Comparison of ENCODE assay signal across 8 cellular contexts in the genomic region with DNA sequence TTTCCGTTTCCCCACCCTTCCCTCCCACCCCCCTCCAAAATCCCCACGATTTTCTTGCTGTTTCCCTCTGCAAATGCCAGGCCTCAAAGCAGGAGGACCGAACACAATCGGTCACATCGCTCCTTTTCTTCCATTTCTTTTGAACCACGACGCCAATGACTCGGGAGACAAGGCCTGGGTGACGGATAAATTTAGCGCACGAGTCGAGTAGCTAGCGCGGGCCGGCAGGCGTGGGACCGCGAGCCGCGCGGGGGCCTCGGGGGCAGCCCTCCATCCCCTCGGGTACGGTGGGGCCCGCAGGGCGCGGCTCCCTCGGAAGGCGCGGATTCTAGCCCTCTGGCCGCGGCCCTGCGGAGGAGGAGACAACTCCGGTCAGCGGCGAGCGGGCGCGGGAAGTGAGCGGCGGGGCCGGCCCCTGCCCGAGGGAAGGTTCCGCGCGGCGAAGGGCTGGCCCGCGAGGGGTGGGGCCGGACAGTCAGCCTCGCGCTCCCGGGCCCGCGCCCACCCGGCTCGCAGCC. TPM values are rescaled to one million over a fixed set of nuclear protein-coding genes. Genes with fewer than 3 reads are reported as not detected.
A peak's percentile ranks its signal among the peaks of the same experiment; 100 is the strongest.
DNase-seq lines count a peak whose midpoint lies in the region; ATAC-seq, FAIRE-seq and TF ChIP-seq lines count a peak whose summit lies in the region.

No MANE protein-coding gene starts in this region.

- TF ChIP-seq POLR2A in H1 (IDR thresholded peaks at IDR 0.05; ENCODE audit: control extremely low read depth in 1 of 2, low read depth in 2 of 2, low read length in 2 of 2), result no peak

- ATAC-seq in CD8-positive, alpha-beta T cell, result no peak
- peak; percentile 21 for ATAC-seq in GM23338
- peak; percentile 18; the same call in 2 of the 3 replicates for ATAC-seq in RWPE2 (ENCODE audit: low read depth)

- no peaks in the 10 kb centered on the region for H3K36me3 ChIP-seq in CD8-positive, alpha-beta T cell (ENCODE audit: insufficient read depth, low read length)
- no peaks in the 10 kb centered on the region for H3K36me3 ChIP-seq in GM23338 (ENCODE audit: insufficient read depth)
- H3K36me3 ChIP-seq in RWPE2 (ENCODE audit: low read depth), result peaks cover 30% of the 10 kb centered on the region
- H3K36me3 ChIP-seq in H1 (ENCODE audit: control insufficient read depth in 2 of 4, insufficient read depth in 4 of 4, low read length in 3 of 4), result no peaks in the 10 kb centered on the region; a peak in 2 of 8 replicates

- peaks cover 14% of the 10 kb centered on the region for H3K23me2 ChIP-seq in H1 (ENCODE audit: low read depth, low read length)

- peak overlapping the region; percentile 36; the same call in 1 of the 2 replicates for H3K18ac ChIP-seq in H1 (ENCODE audit: extremely low read depth, low read length)

- no peak overlapping the region for H3K4ac ChIP-seq in H1 (replicated peaks; ENCODE audit: insufficient read length, low read depth, low read length)

- peak overlapping the region; percentile 84; the same call in 1 of the 2 replicates for H4K8ac ChIP-seq in H1 (ENCODE audit: extremely low read depth, insufficient read depth, low read length)

- no peak overlapping the region for H2AK5ac ChIP-seq in H1 (ENCODE audit: low read depth, low read length)

- POLR2A ChIA-PET in CD8-positive, alpha-beta T cell (lab: Charles Lee), result interaction anchor here (1.2 to 1.8 kb wide), 2 partner anchors 19 to 29 kb away, joined by 3 to 11 read pairs; partner anchors contain the start of gene TOMM22
- POLR2A ChIA-PET in H1 (lab: Charles Lee; ENCODE audit: partially characterized antibody), result interaction anchor here (0.8 to 13.1 kb wide), 4 partner anchors 8 to 17 kb away, joined by 3 to 123 read pairs (median 6); partner anchors contain the start of gene TOMM22

- H3K79me2 ChIP-seq in GM23338 (replicated peaks; ENCODE audit: insufficient read depth) (peaks cover 44% of the 10 kb centered on the region), H1 (ENCODE audit: control insufficient read depth in 1 of 2, insufficient read depth in 2 of 2, low read length in 2 of 2) (peaks cover 0 to 31% of the 10 kb centered on the region in 2 experiments; a peak in 2 of 4 replicates)

- H3K4me2 ChIP-seq in GM23338, result peak overlapping the region; percentile 95
- peak overlapping the region; percentile 81 to 96 for H3K4me2 ChIP-seq in H1 (ENCODE audit: insufficient read depth in 1 of 2, low read depth in 2 of 2, low read length in 2 of 2)

- H3K9me2 ChIP-seq in GM23338 (ENCODE audit: insufficient read depth), result no peaks in the 10 kb centered on the region

- H3K9ac ChIP-seq in H1 (replicated peaks in 1 of 4; ENCODE audit: extremely low read depth in 1 of 4, low read depth in 3 of 4, low read length in 3 of 4), result peak overlapping the region; percentile 90 to 94 (median 90)

- peaks cover 4% of the 10 kb centered on the region; the same call in 1 of the 2 replicates for H3F3A ChIP-seq in GM23338 (replicated peaks; ENCODE audit: low read depth)

- DNase-seq in CD8-positive, alpha-beta T cell, result peak in 1 of 7 experiments; percentile 29
- DNase-seq in GM23338 (ENCODE audit: low spot score) (peak; percentile 74), RWPE2 (ENCODE audit: low spot score) (no peak), H1 (ENCODE audit: low read depth in 1 of 2, low spot score in 2 of 2) (no peak), ureter (ENCODE audit: low spot score) (peak; percentile 65), dermis blood vessel endothelial cell (no peak)
- DNase-seq in stimulated activated CD4-positive, alpha-beta T cell treated with anti-CD3 and anti-CD28 coated beads, Interleukin-4, amount 100 ng/mL, for 4 hours, result no peak

- no peaks in the 10 kb centered on the region for H3K27me3 ChIP-seq in CD8-positive, alpha-beta T cell (ENCODE audit: insufficient read depth, low read length)
- H3K27me3 ChIP-seq in GM23338 (ENCODE audit: insufficient read depth) (no peaks in the 10 kb centered on the region), RWPE2 (ENCODE audit: insufficient read depth, poor library complexity, severe bottlenecking) (no peaks in the 10 kb centered on the region), H1 (replicated peaks in 1 of 4; ENCODE audit: control insufficient read depth in 3 of 4, extremely low read depth in 1 of 4, insufficient read depth in 3 of 4, low read length in 3 of 4) (no peaks in the 10 kb centered on the region), mononuclear cell (ENCODE audit: insufficient read depth, low read length) (no peaks in the 10 kb centered on the region)

- CTCF ChIA-PET in CD8-positive, alpha-beta T cell (lab: Charles Lee), result no interaction called here
- CTCF ChIA-PET in H1 (lab: Charles Lee; ENCODE audit: partially characterized antibody), result interaction anchor here (0.5 to 1.5 kb wide), 3 partner anchors 19 to 274 kb away, joined by 3 to 11 read pairs (median 3); partner anchors contain the start of gene TOMM22

- H3K79me1 ChIP-seq in H1 (ENCODE audit: low read depth, low read length), result peaks cover 2% of the 10 kb centered on the region; the same call in 1 of the 2 replicates

- H3K27ac Mint-ChIP-seq in CD8-positive, alpha-beta T cell, result peak overlapping the region; percentile 100
- peak overlapping the region; percentile 89 for H3K27ac Mint-ChIP-seq in GM23338

- peak overlapping the region; percentile 96 for H3K27ac ChIP-seq in CD8-positive, alpha-beta T cell (ENCODE audit: low read depth, low read length)
- no peak overlapping the region for H3K27ac ChIP-seq in GM23338 (ENCODE audit: low read depth)
- H3K27ac ChIP-seq in RWPE2 (ENCODE audit: poor library complexity, severe bottlenecking), result peak overlapping the region; percentile 75
- peak overlapping the region; percentile 97 for H3K27ac ChIP-seq in H1 (ENCODE audit: low read depth, low read length)

- WGBS in H1 (ENCODE audit: extremely low coverage in 1 of 2, insufficient coverage in 1 of 2, insufficient read length in 1 of 2, insufficient replicate concordance in 2 of 2, low coverage in 1 of 2, low lambda C conversion rate in 2 of 2, missing lambda C conversion rate in 1 of 2), 2 experiments, result 2% methylated on average over 42 of the region's 57 CpGs; no CpG with 5 or more reads in 1 of the 2 experiments

- H3K14ac ChIP-seq in H1 (ENCODE audit: insufficient read length), result no peak overlapping the region

- 0 out of 2 replicates have a peak overlapping the region, but pooled peaks have one; percentile 68 for H2BK15ac ChIP-seq in H1 (ENCODE audit: low read length)

- no peak overlapping the region for H3K56ac ChIP-seq in H1 (replicated peaks; ENCODE audit: insufficient read length, low read depth, low read length)

- H4K20me1 ChIP-seq in GM23338 (replicated peaks; ENCODE audit: insufficient read depth), result peaks cover 13% of the 10 kb centered on the region
- H4K20me1 ChIP-seq in H1 (replicated peaks in 1 of 2; ENCODE audit: control insufficient read depth in 1 of 2, insufficient read depth in 2 of 2, low read length in 2 of 2), result peaks cover 0 to 3% of the 10 kb centered on the region in 2 experiments

- H3K9me3 ChIP-seq in CD8-positive, alpha-beta T cell (ENCODE audit: low read length), result no peaks in the 10 kb centered on the region
- H3K9me3 ChIP-seq in RWPE2 (ENCODE audit: severe bottlenecking) (no peaks in the 10 kb centered on the region), H1 (ENCODE audit: insufficient read depth in 2 of 2, low read depth in 1 of 2, low read length in 1 of 2) (no peaks in the 10 kb centered on the region), mononuclear cell (ENCODE audit: low read depth, low read length) (no peaks in the 10 kb centered on the region)

- H3K4me1 Mint-ChIP-seq in CD8-positive, alpha-beta T cell (ENCODE audit: low read depth), result peaks cover 69% of the 10 kb centered on the region
- peaks cover 41% of the 10 kb centered on the region for H3K4me1 Mint-ChIP-seq in GM23338

- TF ChIP-seq EP300 in H1 (IDR thresholded peaks at IDR 0.05; ENCODE audit: borderline replicate concordance in 1 of 2, low read depth in 2 of 2, low read length in 2 of 2), result no peak

- peak overlapping the region; percentile 89 for H3K4me3 ChIP-seq in CD8-positive, alpha-beta T cell (ENCODE audit: low read depth, low read length)
- peak overlapping the region; percentile 97 for H3K4me3 ChIP-seq in GM23338
- H3K4me3 ChIP-seq in RWPE2 (ENCODE audit: severe bottlenecking), result peak overlapping the region; percentile 79
- peak overlapping the region; percentile 74 to 100 (median 88) for H3K4me3 ChIP-seq in H1 (ENCODE audit: extremely low read depth in 1 of 4, insufficient read depth in 2 of 4, low read depth in 3 of 4, low read length in 4 of 4)
- H3K4me3 ChIP-seq in mononuclear cell (ENCODE audit: low read length), result peak overlapping the region; percentile 69

- H2BK20ac ChIP-seq in H1 (ENCODE audit: low read length), result no peak overlapping the region

- no peak overlapping the region for H4K91ac ChIP-seq in H1 (replicated peaks; ENCODE audit: insufficient read length, low read length)

- H3K9me3 Mint-ChIP-seq in CD8-positive, alpha-beta T cell, result no peaks in the 10 kb centered on the region
- no peaks in the 10 kb centered on the region for H3K9me3 Mint-ChIP-seq in GM23338

- FAIRE-seq in H1 (lab: Jason Lieb, UNC), result no peak

- H4K5ac ChIP-seq in H1 (ENCODE audit: insufficient read length, low read depth, low read length), result peak overlapping the region; percentile 56

- no peak overlapping the region; the same call in 1 of the 2 replicates for H2BK12ac ChIP-seq in H1 (ENCODE audit: low read depth, low read length)

- no peak for TF ChIP-seq RAD21 in H1 (IDR thresholded peaks at IDR 0.05 in 1 of 2, conservative IDR thresholded peaks at IDR 0.05 in 1 of 2; ENCODE audit: low read depth in 2 of 2, low read length in 2 of 2)

- peaks cover 31% of the 10 kb centered on the region for H3K36me3 Mint-ChIP-seq in CD8-positive, alpha-beta T cell
- H3K36me3 Mint-ChIP-seq in GM23338 (ENCODE audit: low read depth), result peaks cover 9% of the 10 kb centered on the region; the same call in 2 of the 3 replicates

- peak overlapping the region; percentile 27; the same call in 1 of the 2 replicates for H2BK5ac ChIP-seq in H1 (ENCODE audit: low read depth, low read length)

- H2AFZ ChIP-seq in GM23338 (peak overlapping the region; percentile 74; the same call in 1 of the 2 replicates), H1 (ENCODE audit: low read length) (0 out of 2 replicates have a peak overlapping the region, but pooled peaks have one; percentile 9)

- TF ChIP-seq CTCF in CD8-positive, alpha-beta T cell (IDR thresholded peaks at IDR 0.05), result no peak
- TF ChIP-seq CTCF in GM23338 (conservative IDR thresholded peaks at IDR 0.05; ENCODE audit: low read depth in 2 of 2) (no peak), RWPE2 (IDR thresholded peaks at IDR 0.05; ENCODE audit: poor library complexity, severe bottlenecking) (no peak), H1 (IDR thresholded peaks at IDR 0.05; ENCODE audit: control extremely low read depth in 1 of 3, insufficient read depth in 1 of 3, low read depth in 1 of 3, low read length in 3 of 3) (no peak)

- no peak overlapping the region for H2BK120ac ChIP-seq in H1 (replicated peaks; ENCODE audit: low read depth, low read length)

- H3K23ac ChIP-seq in H1 (ENCODE audit: insufficient read length), result no peak overlapping the region

- intact Hi-C loops in CD8-positive, alpha-beta T cell (cut with DNase I, micrococcal nuclease), result loop anchor here (1.0 to 10.0 kb wide), 11 partner anchors 18 to 824 kb away; partner anchors contain the start of genes PLA2G6 (in 2 of the 2), ATF4 (in 1 of the 2), CBX6 (in 1 of the 2) and CBX7 (in 1 of the 2)

- no peaks in the 10 kb centered on the region for H3K27me3 Mint-ChIP-seq in CD8-positive, alpha-beta T cell (ENCODE audit: low read depth)
- peaks cover 21% of the 10 kb centered on the region for H3K27me3 Mint-ChIP-seq in GM23338 (ENCODE audit: insufficient read depth, low read depth, poor library complexity)

- H3K4me1 ChIP-seq in CD8-positive, alpha-beta T cell (ENCODE audit: insufficient read depth, low read length), result peaks cover 58% of the 10 kb centered on the region
- H3K4me1 ChIP-seq in GM23338 (ENCODE audit: insufficient read depth) (peaks cover 23% of the 10 kb centered on the region), RWPE2 (ENCODE audit: insufficient read depth, poor library complexity, severe bottlenecking) (peaks cover 33% of the 10 kb centered on the region), H1 (replicated peaks in 1 of 4; ENCODE audit: control insufficient read depth in 3 of 4, insufficient read depth in 4 of 4, low read length in 3 of 4) (peaks cover 7 to 19% (median 12%) of the 10 kb centered on the region in 4 experiments; a peak in 6 of 7 replicates), mononuclear cell (ENCODE audit: insufficient read depth, low read length) (peaks cover 62% of the 10 kb centered on the region)

- H3K4me3 Mint-ChIP-seq in CD8-positive, alpha-beta T cell, result peak overlapping the region; percentile 98
- peak overlapping the region; percentile 98 for H3K4me3 Mint-ChIP-seq in GM23338

RNA-seq across cellular contexts. Expression of gene JOSD1, which starts 0.4 kb away (rescaled TPM):
- total RNA-seq in CD8-positive, alpha-beta T cell, result 100 to 1,000 TPM; 364 to 375 TPM
- 16.1 and 19.7 TPM in 2 replicates for total RNA-seq in GM23338 (2014; rRNA removed; shearing (Covaris generic))
- polyA plus RNA-seq in GM23338 (2016; fragmentation: Nextera tagmentation; extraction: Ambion mirVana), result 4.6 and 5.5 TPM in 2 replicates
- total RNA-seq in H1 (2021; fragmentation: NEBNext Ultra II Directional; extraction: Animal tissue kit (Norgen Biotek cat#: 25700)), result 20.2 and 21.3 TPM in 2 replicates
- polyA plus RNA-seq in H1 (2011; rRNA removed), result 16.7 and 18.4 TPM in 2 replicates
- polyA plus RNA-seq in H1 (2011; cell fraction: cytosol; rRNA removed), result 18.1 TPM
- polyA plus RNA-seq in H1 (2011; cell fraction: nucleus; rRNA removed), result 18.8 TPM
- polyA plus RNA-seq in H1 (2012, experiment 1 of 2), result 14.7 to 20.6 TPM (median 17.3 TPM) in 4 replicates
- 10.8 TPM for polyA plus RNA-seq in H1 (2012, experiment 2 of 2)
- 12.2 TPM for polyA plus RNA-seq in H1 (2013, experiment 1 of 2)
- polyA plus RNA-seq in H1 (2013, experiment 2 of 2), result 12.1 TPM
- polyA minus RNA-seq in H1 (2011; rRNA and poly(A)+ RNA removed), result 20.8 and 22.0 TPM in 2 replicates
- polyA minus RNA-seq in H1 (2011; cell fraction: cytosol; rRNA and poly(A)+ RNA removed), result 14.9 TPM
- 14.4 TPM for polyA minus RNA-seq in H1 (2011; cell fraction: nucleus; rRNA and poly(A)+ RNA removed)
- total RNA-seq in mononuclear cell, result 187 TPM
- 39.7 TPM for total RNA-seq in ureter
- total RNA-seq in dermis blood vessel endothelial cell, result 98.4 and 117 TPM in 2 replicates

RNA-seq across cellular contexts. Expression of gene GTPBP1, which starts 5.4 kb away (rescaled TPM):
- total RNA-seq in CD8-positive, alpha-beta T cell, result 100 to 1,000 TPM; 341 to 346 TPM
- 79.9 and 88.4 TPM in 2 replicates for total RNA-seq in GM23338 (2014; rRNA removed; shearing (Covaris generic))
- polyA plus RNA-seq in GM23338 (2016; fragmentation: Nextera tagmentation; extraction: Ambion mirVana) (27.2 and 31.0 TPM in 2 replicates), H1 (2011; rRNA removed) (53.1 and 80.2 TPM in 2 replicates)
- 91.8 and 92.0 TPM in 2 replicates for total RNA-seq in H1 (2021; fragmentation: NEBNext Ultra II Directional; extraction: Animal tissue kit (Norgen Biotek cat#: 25700))
- polyA plus RNA-seq in H1 (2011; cell fraction: cytosol; rRNA removed), result 59.3 TPM
- 134 TPM for polyA plus RNA-seq in H1 (2011; cell fraction: nucleus; rRNA removed)
- polyA plus RNA-seq in H1 (2012, experiment 1 of 2), result 62.3 to 74.8 TPM (median 66.2 TPM) in 4 replicates
- 44.7 TPM for polyA plus RNA-seq in H1 (2012, experiment 2 of 2)
- 33.8 TPM for polyA plus RNA-seq in H1 (2013, experiment 1 of 2)
- polyA plus RNA-seq in H1 (2013, experiment 2 of 2), result 33.3 TPM
- 87.5 and 119 TPM in 2 replicates for polyA minus RNA-seq in H1 (2011; rRNA and poly(A)+ RNA removed)
- 50.9 TPM for polyA minus RNA-seq in H1 (2011; cell fraction: cytosol; rRNA and poly(A)+ RNA removed)
- polyA minus RNA-seq in H1 (2011; cell fraction: nucleus; rRNA and poly(A)+ RNA removed), result 111 TPM
- total RNA-seq in mononuclear cell (116 TPM), ureter (72.0 TPM), dermis blood vessel endothelial cell (35.1 and 46.7 TPM in 2 replicates)

RNA-seq across cellular contexts. Expression of gene TOMM22, which starts 18.6 kb away (rescaled TPM):
- 10 to 100 TPM; 75.2 to 75.4 TPM for total RNA-seq in CD8-positive, alpha-beta T cell
- total RNA-seq in GM23338 (2014; rRNA removed; shearing (Covaris generic)), result 84.0 and 87.0 TPM in 2 replicates
- 125 and 131 TPM in 2 replicates for polyA plus RNA-seq in GM23338 (2016; fragmentation: Nextera tagmentation; extraction: Ambion mirVana)
- 125 and 138 TPM in 2 replicates for total RNA-seq in H1 (2021; fragmentation: NEBNext Ultra II Directional; extraction: Animal tissue kit (Norgen Biotek cat#: 25700))
- 47.8 and 84.0 TPM in 2 replicates for polyA plus RNA-seq in H1 (2011; rRNA removed)
- 63.2 TPM for polyA plus RNA-seq in H1 (2011; cell fraction: cytosol; rRNA removed)
- 17.1 TPM for polyA plus RNA-seq in H1 (2011; cell fraction: nucleus; rRNA removed)
- polyA plus RNA-seq in H1 (2012, experiment 1 of 2), result 77.4 to 87.4 TPM (median 84.9 TPM) in 4 replicates
- polyA plus RNA-seq in H1 (2012, experiment 2 of 2), result 75.9 TPM
- polyA plus RNA-seq in H1 (2013, experiment 1 of 2), result 66.9 TPM
- 65.9 TPM for polyA plus RNA-seq in H1 (2013, experiment 2 of 2)
- 41.5 and 41.9 TPM in 2 replicates for polyA minus RNA-seq in H1 (2011; rRNA and poly(A)+ RNA removed)
- polyA minus RNA-seq in H1 (2011; cell fraction: cytosol; rRNA and poly(A)+ RNA removed), result 31.0 TPM
- 14.7 TPM for polyA minus RNA-seq in H1 (2011; cell fraction: nucleus; rRNA and poly(A)+ RNA removed)
- 50.8 TPM for total RNA-seq in mononuclear cell
- total RNA-seq in ureter, result 76.8 TPM
- 59.8 and 76.6 TPM in 2 replicates for total RNA-seq in dermis blood vessel endothelial cell

RNA-seq across cellular contexts. Expression of gene CBY1, which starts 43.9 kb away (rescaled TPM):
- 1 to 10 TPM; 7.6 to 8.9 TPM for total RNA-seq in CD8-positive, alpha-beta T cell
- 12.8 and 13.2 TPM in 2 replicates for total RNA-seq in GM23338 (2014; rRNA removed; shearing (Covaris generic))
- 36.1 and 36.4 TPM in 2 replicates for polyA plus RNA-seq in GM23338 (2016; fragmentation: Nextera tagmentation; extraction: Ambion mirVana)
- total RNA-seq in H1 (2021; fragmentation: NEBNext Ultra II Directional; extraction: Animal tissue kit (Norgen Biotek cat#: 25700)), result 23.2 and 24.4 TPM in 2 replicates
- polyA plus RNA-seq in H1 (2011; rRNA removed), result 28.5 and 30.2 TPM in 2 replicates
- polyA plus RNA-seq in H1 (2011; cell fraction: cytosol; rRNA removed), result 31.5 TPM
- polyA plus RNA-seq in H1 (2011; cell fraction: nucleus; rRNA removed), result 18.3 TPM
- polyA plus RNA-seq in H1 (2012, experiment 1 of 2), result 32.1 to 38.0 TPM (median 36.1 TPM) in 4 replicates
- 25.5 TPM for polyA plus RNA-seq in H1 (2012, experiment 2 of 2)
- 22.9 TPM for polyA plus RNA-seq in H1 (2013, experiment 1 of 2)
- polyA plus RNA-seq in H1 (2013, experiment 2 of 2), result 22.9 TPM
- polyA minus RNA-seq in H1 (2011; rRNA and poly(A)+ RNA removed), result 8.6 and 12.6 TPM in 2 replicates
- polyA minus RNA-seq in H1 (2011; cell fraction: cytosol; rRNA and poly(A)+ RNA removed), result 9.0 TPM
- polyA minus RNA-seq in H1 (2011; cell fraction: nucleus; rRNA and poly(A)+ RNA removed), result 6.0 TPM
- total RNA-seq in mononuclear cell, result 1.4 TPM
- total RNA-seq in ureter, result 47.0 TPM
- 15.1 and 18.4 TPM in 2 replicates for total RNA-seq in dermis blood vessel endothelial cell

RNA-seq across cellular contexts. Expression of gene FAM227A, which starts 44.1 kb away (rescaled TPM):
- total RNA-seq in CD8-positive, alpha-beta T cell, result under 1 TPM in 1 of 2 experiments, not detected in 1; 0.73 TPM
- 6.1 and 11.0 TPM in 2 replicates for total RNA-seq in GM23338 (2014; rRNA removed; shearing (Covaris generic))
- polyA plus RNA-seq in GM23338 (2016; fragmentation: Nextera tagmentation; extraction: Ambion mirVana) (4.3 and 5.8 TPM in 2 replicates), H1 (2011; rRNA removed) (2.1 TPM in 2 replicates)
- total RNA-seq in H1 (2021; fragmentation: NEBNext Ultra II Directional; extraction: Animal tissue kit (Norgen Biotek cat#: 25700)), result 3.8 and 3.9 TPM in 2 replicates
- polyA plus RNA-seq in H1 (2011; cell fraction: cytosol; rRNA removed), result 3.0 TPM
- 5.2 TPM for polyA plus RNA-seq in H1 (2011; cell fraction: nucleus; rRNA removed)
- 2.8 to 3.3 TPM (median 2.9 TPM) in 4 replicates for polyA plus RNA-seq in H1 (2012, experiment 1 of 2)
- polyA plus RNA-seq in H1 (2012, experiment 2 of 2), result 0.92 TPM
- 1.7 TPM for polyA plus RNA-seq in H1 (2013, experiment 1 of 2)
- 1.4 TPM for polyA plus RNA-seq in H1 (2013, experiment 2 of 2)
- 9.5 and 11.1 TPM in 2 replicates for polyA minus RNA-seq in H1 (2011; rRNA and poly(A)+ RNA removed)
- 2.9 TPM for polyA minus RNA-seq in H1 (2011; cell fraction: cytosol; rRNA and poly(A)+ RNA removed)
- 18.9 TPM for polyA minus RNA-seq in H1 (2011; cell fraction: nucleus; rRNA and poly(A)+ RNA removed)
- total RNA-seq in mononuclear cell (not detected), ureter (6.1 TPM), dermis blood vessel endothelial cell (0.34 and 0.65 TPM in 2 replicates)

Comparison
In these comparisons a context has a peak if more than half of its experiments do, and no peak if none do; other contexts are left out.
1. DNase-seq: peak in GM23338 (single experiment) and ureter (single experiment); none in RWPE2 (single experiment), H1 (0 of 2), dermis blood vessel endothelial cell (single experiment) and stimulated activated CD4-positive, alpha-beta T cell treated with anti-CD3 and anti-CD28 coated beads, Interleukin-4, amount 100 ng/mL, for 4 hours (0 of 2).
2. Peak in every context shown above with its lines, with median percentiles within 50 percentile points of each other: H3K4me3 ChIP-seq.